In genomic region chr1:181089777-181090505, GRCh38 we compare ENCODE assay signal across 1 cellular context.
TF ChIP-seq lines count a peak whose summit lies in the region.

No MANE protein-coding gene starts in this region.

TF ChIP-seq in H1, 55 proteins besides CTCF, POLR2A, EP300 and RAD21 (continued from another document):
- TF ChIP-seq PHF8 (conservative IDR thresholded peaks at IDR 0.05; ENCODE audit: low read depth, low read length) (no peak), ASH2L (IDR thresholded peaks at IDR 0.05; ENCODE audit: low read length) (peak; percentile 47), CREB1 (IDR thresholded peaks at IDR 0.05) (no peak), CBX8 (IDR thresholded peaks at IDR 0.05; ENCODE audit: borderline replicate concordance, low read depth, low read length) (no peak), SUZ12 (IDR thresholded peaks at IDR 0.05; ENCODE audit: low read length) (no peak; the same call in 1 of the 2 replicates), CTBP2 (IDR thresholded peaks at IDR 0.05; ENCODE audit: borderline replicate concordance, insufficient read depth, insufficient read length, low read length) (no peak), TBP (IDR thresholded peaks at IDR 0.05; ENCODE audit: low read depth, low read length) (0 out of 2 replicates have a peak, but pooled peaks have one; percentile 14), MAX (IDR thresholded peaks at IDR 0.05) (peak; percentile 64), EZH2 (IDR thresholded peaks at IDR 0.05; ENCODE audit: low read depth, low read length, severe bottlenecking) (peak; percentile 31)
